36 cellular contexts compared by ENCODE assay signal in genomic region chr17:11554042-11554441, GRCh38. TPM values are rescaled to one million over a fixed set of nuclear protein-coding genes. Genes with fewer than 3 reads are reported as not detected.
"Had no signal": no experiment of that assay in that cellular context is flagged by ENCODE, and none has a peak within 500 bp of the region (broad histone marks: within the 10 kb centered on the region; RNA-seq: fewer than 3 reads in every experiment).

No MANE protein-coding gene starts in this region.

- H3K9me3 Mint-ChIP-seq: activated CD8-positive, alpha-beta T cell treated with anti-CD3 and anti-CD28 coated beads for 36 hours; activated T-cell treated with anti-CD3 and anti-CD28 coated beads, Interleukin-2, amount 50 U/mL, for 4 hours; endodermal cell had no signal

- H3K4me1 Mint-ChIP-seq: activated B cell treated with CpG ODN at 0.5 μM for 24 hours; activated T-helper 17 cell treated with anti-CD3 and anti-CD28 coated beads, Interleukin-2, amount 50 U/mL, for 72 hours; central memory CD8-positive, alpha-beta T cell had no signal

- H3K4me1 ChIP-seq: esophagus squamous epithelium, gastroesophageal sphincter, heart right ventricle had no signal

- DNase-seq: activated B cell treated with CpG ODN at 0.5 μM for 24 hours; activated CD4-positive, alpha-beta T cell treated with anti-CD3 and anti-CD28 coated beads for 48 hours; activated CD4-positive, alpha-beta T cell treated with anti-CD3 and anti-CD28 coated beads, Interleukin-2, amount 50 U/mL, for 1 hour; activated CD4-positive, alpha-beta T cell treated with anti-CD3 and anti-CD28 coated beads, Interleukin-2, amount 50 U/mL, for 48 hours; activated CD8-positive, alpha-beta memory T cell treated with anti-CD3 and anti-CD28 coated beads for 24 hours; activated CD8-positive, alpha-beta T cell treated with anti-CD3 and anti-CD28 coated beads for 36 hours; activated effector memory CD4-positive, alpha-beta T cell treated with Interleukin-2 at 50 U/mL for 16 hours; activated gamma-delta T cell treated with Interleukin-2 at 50 U/mL for 16 hours; activated naive CD4-positive, alpha-beta T cell treated with anti-CD3 and anti-CD28 coated beads, Interleukin-2, amount 50 U/mL, for 16 hours; activated naive CD4-positive, alpha-beta T cell treated with Interleukin-2 at 50 U/mL for 16 hours; activated T-cell treated with anti-CD3 and anti-CD28 coated beads, Interleukin-2, amount 50 U/mL, for 4 hours; amniotic stem cell; brain microvascular endothelial cell; effector memory CD4-positive, alpha-beta T cell; erythroblast; esophagus squamous epithelium; foreskin melanocyte; heart right ventricle; T1000; WERI-Rb-1 had no signal

- H3K27me3 Mint-ChIP-seq: activated B cell treated with CpG ODN at 0.5 μM for 24 hours; activated CD8-positive, alpha-beta T cell treated with anti-CD3 and anti-CD28 coated beads for 36 hours; activated naive CD8-positive, alpha-beta T cell; activated T-helper 17 cell treated with anti-CD3 and anti-CD28 coated beads, Interleukin-2, amount 50 U/mL, for 72 hours; central memory CD8-positive, alpha-beta T cell; dendritic cell treated with granulocyte-macrophage colony-stimulating factor and Interleukin-4, amounts not matched to agents 40 ng/mL and 50 ng/mL, for 4 days had no signal

- H3K27me3 ChIP-seq: brain microvascular endothelial cell, dorsolateral prefrontal cortex, esophagus squamous epithelium had no signal

- H3K27ac Mint-ChIP-seq: activated B cell treated with CpG ODN at 0.5 μM for 24 hours; activated CD8-positive, alpha-beta T cell treated with anti-CD3 and anti-CD28 coated beads for 36 hours; activated naive CD8-positive, alpha-beta T cell; activated T-helper 17 cell treated with anti-CD3 and anti-CD28 coated beads, Interleukin-2, amount 50 U/mL, for 72 hours; dendritic cell treated with granulocyte-macrophage colony-stimulating factor and Interleukin-4, amounts not matched to agents 40 ng/mL and 50 ng/mL, for 4 days; endodermal cell; T-helper 1 cell treated with Interleukin-12 subunit alpha and Interleukin-12 subunit beta and Interleukin-4 antibody, amounts not matched to agents 30 μg/mL and 1 μg/mL, for 36 hours had no signal

- H3K9me3 ChIP-seq: esophagus squamous epithelium, gastroesophageal sphincter had no signal

- H3K27ac ChIP-seq: brain microvascular endothelial cell, coronary artery, esophagus squamous epithelium, gastroesophageal sphincter, heart right ventricle, WERI-Rb-1 had no signal

- H3K36me3 Mint-ChIP-seq: activated naive CD8-positive, alpha-beta T cell had no signal

- H3K36me3 ChIP-seq: brain microvascular endothelial cell, esophagus squamous epithelium, gastroesophageal sphincter, heart right ventricle, WERI-Rb-1 had no signal

- H3K4me3 ChIP-seq: coronary artery, dorsolateral prefrontal cortex, esophagus squamous epithelium, gastroesophageal sphincter, heart right ventricle had no signal

- ATAC-seq: activated CD4-positive, CD25-positive, alpha-beta regulatory T cell treated with anti-CD3 and anti-CD28 coated beads, Interleukin-2, amount 50 U/mL, for 24 hours; activated CD8-positive, alpha-beta T cell treated with anti-CD3 and anti-CD28 coated beads for 36 hours; activated T-cell treated with anti-CD3 and anti-CD28 coated beads, Interleukin-2, amount 50 U/mL, for 4 hours; activated T-helper 17 cell treated with anti-CD3 and anti-CD28 coated beads, Interleukin-2, amount 50 U/mL, for 72 hours; gastroesophageal sphincter; heart right ventricle had no signal

- H3K4me3 Mint-ChIP-seq: activated B cell treated with CpG ODN at 0.5 μM for 24 hours; activated CD8-positive, alpha-beta T cell treated with anti-CD3 and anti-CD28 coated beads for 36 hours; activated naive CD8-positive, alpha-beta T cell; activated T-cell treated with anti-CD3 and anti-CD28 coated beads, Interleukin-2, amount 50 U/mL, for 4 hours; activated T-helper 17 cell treated with anti-CD3 and anti-CD28 coated beads, Interleukin-2, amount 50 U/mL, for 72 hours; central memory CD8-positive, alpha-beta T cell; dendritic cell treated with granulocyte-macrophage colony-stimulating factor and Interleukin-4, amounts not matched to agents 40 ng/mL and 50 ng/mL, for 4 days; endodermal cell; T-helper 1 cell treated with Interleukin-12 subunit alpha and Interleukin-12 subunit beta and Interleukin-4 antibody, amounts not matched to agents 30 μg/mL and 1 μg/mL, for 36 hours had no signal

RNA-seq across cellular contexts. Expression of gene DNAH9, which starts 44.2 kb away (rescaled TPM):
- total RNA-seq: activated B cell treated with CpG ODN at 0.5 μM for 24 hours; activated CD8-positive, alpha-beta T cell treated with anti-CD3 and anti-CD28 coated beads for 36 hours; activated T-cell treated with anti-CD3 and anti-CD28 coated beads, Interleukin-2, amount 50 U/mL, for 4 hours; activated T-helper 17 cell treated with anti-CD3 and anti-CD28 coated beads, Interleukin-2, amount 50 U/mL, for 72 hours; astrocyte; cardiac septum; fibroblast of lung; fibroblast of villous mesenchyme; glomerular endothelial cell; T-helper 2 cell treated with Interferon-gamma antibody and Interleukin-4, amounts not matched to agents 100 ng/mL and 5 ng/mL, for 36 hours had no signal
